In the genomic region with DNA sequence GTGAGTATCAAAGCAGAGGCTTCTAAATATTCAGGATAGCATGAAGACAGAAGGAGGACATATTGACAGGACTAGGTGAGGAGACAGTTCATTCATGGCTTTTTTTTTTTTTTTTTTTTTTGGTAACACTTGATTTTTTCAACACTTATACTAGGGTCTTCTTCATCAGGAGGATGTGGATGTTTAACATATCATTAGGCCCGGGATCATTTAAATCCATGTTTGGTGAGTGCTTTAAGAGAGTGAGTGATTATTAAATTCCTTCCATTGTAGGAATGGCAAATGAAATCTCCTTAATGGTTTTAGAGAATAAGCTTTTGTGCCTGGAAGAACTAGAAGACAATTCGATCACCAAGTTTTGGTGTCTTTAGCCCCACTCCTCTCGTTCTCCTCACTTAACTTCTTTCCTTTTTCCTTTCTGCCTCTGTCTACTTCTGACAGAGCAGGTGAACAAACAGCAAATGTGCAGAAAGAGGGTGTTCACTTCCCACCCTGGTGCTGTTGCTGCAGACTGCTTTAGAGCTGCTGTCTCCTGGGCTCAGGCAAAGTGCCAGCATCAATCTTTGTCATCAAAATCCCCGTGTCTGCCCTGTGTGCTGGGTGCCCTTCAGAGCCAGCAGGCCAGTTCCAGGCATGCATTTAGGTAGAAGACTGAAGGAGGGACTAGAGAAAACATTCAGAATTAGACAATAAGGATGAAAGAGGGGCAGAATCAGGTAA, we compare ENCODE assay signal across 1 cellular context.
TF ChIP-seq lines count a peak whose summit lies in the region.

No MANE protein-coding gene starts in this region.

TF ChIP-seq in K562, 482 proteins besides CTCF, POLR2A, EP300 and RAD21:
- 0 out of 4 replicates have a peak, but pooled peaks of 1 of the 2 experiments have one; percentile 12 for TF ChIP-seq FOXA3 (CRISPR knock-in tag; conservative IDR thresholded peaks at IDR 0.05 in 1 of 2, IDR thresholded peaks at IDR 0.05 in 1 of 2)
- TF ChIP-seq NFIC (IDR thresholded peaks at IDR 0.05): 0 out of 2 replicates have a peak, but pooled peaks have one; percentile 6
- TF ChIP-seq KDM5B (IDR thresholded peaks at IDR 0.05; ENCODE audit: insufficient replicate concordance, low read depth, low read length): no peak
- peak; percentile 28 for TF ChIP-seq MEIS2 (IDR thresholded peaks at IDR 0.05; ENCODE audit: partially characterized antibody)
- TF ChIP-seq, protein P1, sequence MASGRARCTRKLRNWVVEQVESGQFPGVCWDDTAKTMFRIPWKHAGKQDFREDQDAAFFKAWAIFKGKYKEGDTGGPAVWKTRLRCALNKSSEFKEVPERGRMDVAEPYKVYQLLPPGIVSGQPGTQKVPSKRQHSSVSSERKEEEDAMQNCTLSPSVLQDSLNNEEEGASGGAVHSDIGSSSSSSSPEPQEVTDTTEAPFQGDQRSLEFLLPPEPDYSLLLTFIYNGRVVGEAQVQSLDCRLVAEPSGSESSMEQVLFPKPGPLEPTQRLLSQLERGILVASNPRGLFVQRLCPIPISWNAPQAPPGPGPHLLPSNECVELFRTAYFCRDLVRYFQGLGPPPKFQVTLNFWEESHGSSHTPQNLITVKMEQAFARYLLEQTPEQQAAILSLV (tag; IDR thresholded peaks at IDR 0.05): no peak
- TF ChIP-seq LCOR (CRISPR knock-in tag; IDR thresholded peaks at IDR 0.05): 0 out of 2 replicates have a peak, but pooled peaks have one; percentile 14
- TF ChIP-seq KAT7 (CRISPR knock-in tag; IDR thresholded peaks at IDR 0.05; ENCODE audit: borderline replicate concordance): 0 out of 2 replicates have a peak, but pooled peaks have one; percentile 55
